Comparison of ENCODE assay signal across 10 cellular contexts in the genomic region with DNA sequence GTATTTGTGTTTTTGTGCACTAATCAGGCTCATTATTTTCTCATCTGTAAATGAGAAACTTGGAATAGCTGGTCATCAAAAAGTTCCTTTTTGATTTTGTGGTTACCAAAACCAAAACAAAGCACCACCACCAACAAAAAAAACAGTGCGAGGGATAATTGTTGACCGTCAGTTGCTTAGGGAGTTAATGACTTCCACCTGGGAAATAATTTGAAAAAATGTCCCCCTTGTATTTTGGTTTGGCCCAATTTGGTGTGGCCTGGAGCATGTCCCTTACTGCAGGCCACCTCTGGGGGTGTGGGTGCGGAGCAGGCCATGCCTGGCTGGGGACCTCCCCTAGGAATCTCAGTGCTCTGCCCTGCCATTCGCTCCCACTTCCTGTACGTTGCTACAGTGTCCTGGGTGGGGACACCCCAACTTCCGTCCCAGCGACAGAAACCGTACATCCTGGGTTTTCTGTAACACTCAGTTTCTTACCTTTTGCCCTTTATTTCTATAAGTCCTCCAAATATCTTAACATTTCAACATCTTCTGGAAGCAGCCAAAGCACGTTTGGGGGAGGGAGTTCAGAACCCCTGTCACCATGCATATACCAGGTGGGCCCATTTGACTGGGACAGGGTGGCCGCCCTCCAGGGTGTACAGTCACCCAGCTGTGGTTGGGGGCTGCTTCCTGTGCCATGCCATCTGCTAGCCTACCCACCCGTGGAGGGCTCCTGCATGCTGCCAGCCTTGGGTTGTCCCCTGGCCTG. TPM values are rescaled to one million over a fixed set of nuclear protein-coding genes. Genes with fewer than 3 reads are reported as not detected.
DNase-seq lines count a peak whose midpoint lies in the region; ATAC-seq and TF ChIP-seq lines count a peak whose summit lies in the region.
"Had no signal": no experiment of that assay in that cellular context is flagged by ENCODE, and none has a peak within 500 bp of the region (broad histone marks: within the 10 kb centered on the region; RNA-seq: fewer than 3 reads in every experiment).

No MANE protein-coding gene starts in this region.

- in situ Hi-C loops in transverse colon (cut with MboI; ENCODE audit: low pct_ligation_motif_present in 1 of 4, low pct_unique_long_range_greater_than_20kb in 1 of 4, low sequenced_read_pairs in 3 of 4), result no loop called here

- no peak for TF ChIP-seq POLR2A in transverse colon (IDR thresholded peaks at IDR 0.05)

- intact Hi-C loops in activated naive CD4-positive, alpha-beta T cell treated with anti-CD3 and anti-CD28 coated beads for 36 hours (cut with micrococcal nuclease), result loop anchor here (1.0 kb wide), 1 partner anchor 14 kb away; no protein-coding TSS in a partner anchor
- intact Hi-C loops in transverse colon (cut with DNase I; ENCODE audit: low total_unique reads), result no loop called here

- H3K4me1 ChIP-seq in transverse colon, result peaks cover 13 to 53% (median 19%) of the 10 kb centered on the region in 4 donors

- DNase-seq in activated naive CD4-positive, alpha-beta T cell treated with anti-CD3 and anti-CD28 coated beads for 36 hours, result peak; percentile 66
- no peak for DNase-seq in activated naive CD4-positive, alpha-beta T cell (lab: John Stamatoyannopoulos, UW)
- DNase-seq in activated naive CD4-positive, alpha-beta T cell treated with anti-CD3 and anti-CD28 coated beads, Interleukin-2, amount 10 ng/mL, durations not matched to agents 7 days and 5 days, result peak; percentile 59
- DNase-seq in transverse colon (peak; percentile 35), omental fat pad (ENCODE audit: low spot score) (no peak)
- DNase-seq in effector CD8-positive, alpha-beta T cell (lab: John Stamatoyannopoulos, UW), result no peak
- DNase-seq: amniotic stem cell, NCI-H1048 had no signal

- H3K9me3 Mint-ChIP-seq in activated naive CD4-positive, alpha-beta T cell treated with anti-CD3 and anti-CD28 coated beads for 36 hours, result no peaks in the 10 kb centered on the region
- H3K9me3 Mint-ChIP-seq in activated naive CD4-positive, alpha-beta T cell treated with anti-CD3 and anti-CD28 coated beads, Interleukin-2, amount 10 ng/mL, durations not matched to agents 7 days and 5 days, result no peaks in the 10 kb centered on the region

- no peak for TF ChIP-seq EP300 in transverse colon (IDR thresholded peaks at IDR 0.05; ENCODE audit: low read depth)

- peak overlapping the region; percentile 81 for H3K27ac Mint-ChIP-seq in activated naive CD4-positive, alpha-beta T cell treated with anti-CD3 and anti-CD28 coated beads for 36 hours
- H3K27ac Mint-ChIP-seq in activated naive CD4-positive, alpha-beta T cell treated with anti-CD3 and anti-CD28 coated beads, Interleukin-2, amount 10 ng/mL, durations not matched to agents 7 days and 5 days, result peak overlapping the region; percentile 91

- H3K27me3 Mint-ChIP-seq in activated naive CD4-positive, alpha-beta T cell treated with anti-CD3 and anti-CD28 coated beads for 36 hours (ENCODE audit: low read depth), result no peaks in the 10 kb centered on the region
- H3K27me3 Mint-ChIP-seq in activated naive CD4-positive, alpha-beta T cell treated with anti-CD3 and anti-CD28 coated beads, Interleukin-2, amount 10 ng/mL, durations not matched to agents 7 days and 5 days, result no peaks in the 10 kb centered on the region

- H3K36me3 Mint-ChIP-seq in activated naive CD4-positive, alpha-beta T cell treated with anti-CD3 and anti-CD28 coated beads for 36 hours (ENCODE audit: low read depth), result peaks cover 22% of the 10 kb centered on the region
- H3K36me3 Mint-ChIP-seq in activated naive CD4-positive, alpha-beta T cell treated with anti-CD3 and anti-CD28 coated beads, Interleukin-2, amount 10 ng/mL, durations not matched to agents 7 days and 5 days, result peaks cover 56% of the 10 kb centered on the region

- H3K27me3 ChIP-seq in transverse colon, result no peaks in the 10 kb centered on the region

- H3K36me3 ChIP-seq in transverse colon, result no peaks in the 10 kb centered on the region

- CTCF ChIA-PET in activated naive CD4-positive, alpha-beta T cell treated with anti-CD3 and anti-CD28 coated beads for 36 hours (lab: Charles Lee), result interaction anchor here (0.7 to 0.8 kb wide), 2 partner anchors 25 to 28 kb away, joined by 3 read pairs; no protein-coding TSS in a partner anchor
- CTCF ChIA-PET in activated naive CD4-positive, alpha-beta T cell treated with anti-CD3 and anti-CD28 coated beads, Interleukin-2, amount 10 ng/mL, durations not matched to agents 7 days and 5 days (lab: Charles Lee), result interaction anchor here (1.5 to 2.5 kb wide), 2 partner anchors 23 to 310 kb away, joined by 4 to 10 read pairs; no protein-coding TSS in a partner anchor

- H3K4me3 Mint-ChIP-seq in activated naive CD4-positive, alpha-beta T cell treated with anti-CD3 and anti-CD28 coated beads for 36 hours, result peak overlapping the region; percentile 51
- H3K4me3 Mint-ChIP-seq in activated naive CD4-positive, alpha-beta T cell treated with anti-CD3 and anti-CD28 coated beads, Interleukin-2, amount 10 ng/mL, durations not matched to agents 7 days and 5 days, result peak overlapping the region; percentile 68

- peaks cover 91% of the 10 kb centered on the region for H3K4me1 Mint-ChIP-seq in activated naive CD4-positive, alpha-beta T cell treated with anti-CD3 and anti-CD28 coated beads for 36 hours (ENCODE audit: low read depth)
- H3K4me1 Mint-ChIP-seq in activated naive CD4-positive, alpha-beta T cell treated with anti-CD3 and anti-CD28 coated beads, Interleukin-2, amount 10 ng/mL, durations not matched to agents 7 days and 5 days, result peaks cover 94% of the 10 kb centered on the region

- TF ChIP-seq CTCF in transverse colon (IDR thresholded peaks at IDR 0.05) (no peak), omental fat pad (IDR thresholded peaks at IDR 0.05) (no peak)

- WGBS in transverse colon (ENCODE audit: low coverage in 1 of 2), 2 donors, result 67 to 76% methylated on average over 7 to 11 of the region's 11 CpGs

- H3K4me3 ChIP-seq in transverse colon, result no peak overlapping the region

- peak; percentile 53 for ATAC-seq in HG03103 (IDR thresholded peaks at IDR 0.05; ENCODE audit: low read depth, unreplicated experiment)
- ATAC-seq in HG03521 (IDR thresholded peaks at IDR 0.05; ENCODE audit: unreplicated experiment), result no peak
- no peak for ATAC-seq in omental fat pad (ENCODE audit: low FRiP score)

- peak overlapping the region in 3 of 4 donors; percentile 16 to 31 (median 29) for H3K27ac ChIP-seq in transverse colon

- H3K9me3 ChIP-seq in transverse colon, result no peaks in the 10 kb centered on the region

RNA-seq across cellular contexts. Expression of a gene that starts 31.3 kb away (rescaled TPM):
- total RNA-seq in activated naive CD4-positive, alpha-beta T cell treated with anti-CD3 and anti-CD28 coated beads for 36 hours, result 100 to 1,000 TPM; 106 to 113 TPM
- total RNA-seq in transverse colon (10 to 100 TPM; 42.2 to 74.1 (median 59.9) TPM), omental fat pad (10 to 100 TPM; 32.6 to 43.7 (median 38.7) TPM)

Comparison
In these comparisons a context has a peak if more than half of its experiments do, and no peak if none do; other contexts are left out.
1. DNase-seq: peak in activated naive CD4-positive, alpha-beta T cell treated with anti-CD3 and anti-CD28 coated beads for 36 hours (single experiment), activated naive CD4-positive, alpha-beta T cell treated with anti-CD3 and anti-CD28 coated beads, Interleukin-2, amount 10 ng/mL, durations not matched to agents 7 days and 5 days (single experiment) and transverse colon (single experiment); none in activated naive CD4-positive, alpha-beta T cell (0 of 4), effector CD8-positive, alpha-beta T cell (single experiment) and omental fat pad (single experiment).